ENCODE assay signal across 9 cellular contexts in genomic region chr4:85828295-85828910, GRCh38.
DNase-seq lines count a peak whose midpoint lies in the region; ATAC-seq and TF ChIP-seq lines count a peak whose summit lies in the region.
"Had no signal": no experiment of that assay in that cellular context is flagged by ENCODE, and none has a peak within 500 bp of the region (broad histone marks: within the 10 kb centered on the region; RNA-seq: fewer than 3 reads in every experiment).

No MANE protein-coding gene starts in this region.

- TSS peak; percentile 72 for BruUV-seq in Calu3 (replicated peaks; lab: Mats Ljungman, UMichigan)

- ATAC-seq in psoas muscle = peak in 3 of 4 donors; percentile 49 to 72 (median 53)
- ATAC-seq in HG03571 (IDR thresholded peaks at IDR 0.05; ENCODE audit: unreplicated experiment) = no peak

- peaks cover 15% of the 10 kb centered on the region for H3K36me3 Mint-ChIP-seq in Calu3 (ENCODE audit: insufficient read depth, unreplicated experiment)
- H3K36me3 Mint-ChIP-seq in activated CD4-positive, alpha-beta T cell treated with anti-CD3 and anti-CD28 coated beads, Interleukin-2, amount 10 ng/mL, durations not matched to agents 7 days and 5 days (ENCODE audit: low read depth) = no peaks in the 10 kb centered on the region

- intact Hi-C loops in Calu3 (cut with micrococcal nuclease; ENCODE audit: unreplicated experiment) (loop anchor here (5.0 kb wide), 1 partner anchor 79 kb away; no protein-coding TSS in a partner anchor), psoas muscle (cut with DNase I) (loop anchor here in 1 of 2 donors (10.0 kb wide), 1 partner anchor 136 kb away; no protein-coding TSS in a partner anchor)

- H3K27ac Mint-ChIP-seq in Calu3 (ENCODE audit: unreplicated experiment) = peak overlapping the region; percentile 95
- no peak overlapping the region for H3K27ac Mint-ChIP-seq in activated CD4-positive, alpha-beta T cell treated with anti-CD3 and anti-CD28 coated beads, Interleukin-2, amount 10 ng/mL, durations not matched to agents 7 days and 5 days

- CTCF ChIA-PET in Calu3 (lab: Charles Lee) = interaction anchor here (0.7 to 1.3 kb wide), 2 partner anchors 31 to 136 kb away, joined by 3 to 5 read pairs; no protein-coding TSS in a partner anchor
- CTCF ChIA-PET in activated CD4-positive, alpha-beta T cell treated with anti-CD3 and anti-CD28 coated beads, Interleukin-2, amount 10 ng/mL, durations not matched to agents 7 days and 5 days (lab: Charles Lee) = no interaction called here

- POLR2A ChIA-PET in activated CD4-positive, alpha-beta T cell treated with anti-CD3 and anti-CD28 coated beads, Interleukin-2, amount 10 ng/mL, durations not matched to agents 7 days and 5 days (lab: Charles Lee) = no interaction called here

- H3K4me3 Mint-ChIP-seq in Calu3 (ENCODE audit: low read depth, unreplicated experiment) = peak overlapping the region; percentile 76
- H3K4me3 Mint-ChIP-seq in activated CD4-positive, alpha-beta T cell treated with anti-CD3 and anti-CD28 coated beads, Interleukin-2, amount 10 ng/mL, durations not matched to agents 7 days and 5 days = no peak overlapping the region

- H3K9me3 ChIP-seq in psoas muscle = no peaks in the 10 kb centered on the region

- peaks cover 46% of the 10 kb centered on the region for H3K4me1 Mint-ChIP-seq in Calu3 (ENCODE audit: low read depth, unreplicated experiment)
- no peaks in the 10 kb centered on the region for H3K4me1 Mint-ChIP-seq in activated CD4-positive, alpha-beta T cell treated with anti-CD3 and anti-CD28 coated beads, Interleukin-2, amount 10 ng/mL, durations not matched to agents 7 days and 5 days

- DNase-seq in Calu3 (no peak), foreskin fibroblast (peak in 1 of 2 donors; percentile 44), psoas muscle (no peak), DMS 273 treated with DMSO at 0.1 percent for 48 hours (lab: John Stamatoyannopoulos, UW) (no peak)
- DNase-seq in activated CD4-positive, alpha-beta T cell treated with anti-CD3 and anti-CD28 coated beads, Interleukin-2, amount 10 ng/mL, durations not matched to agents 7 days and 5 days = no peak
- no peak for DNase-seq in activated CD4-positive, alpha-beta T cell treated with anti-CD3 and anti-CD28 coated beads, Interleukin-2, amount 50 U/mL, for 48 hours
- DNase-seq: activated CD4-positive, alpha-beta T cell treated with anti-CD3 and anti-CD28 coated beads for 48 hours had no signal

- no peaks in the 10 kb centered on the region for H3K27me3 Mint-ChIP-seq in Calu3 (ENCODE audit: unreplicated experiment)
- H3K27me3 Mint-ChIP-seq in activated CD4-positive, alpha-beta T cell treated with anti-CD3 and anti-CD28 coated beads, Interleukin-2, amount 10 ng/mL, durations not matched to agents 7 days and 5 days = no peaks in the 10 kb centered on the region

- H3K4me3 ChIP-seq in foreskin fibroblast (ENCODE audit: low read depth in 1 of 2, low read length in 2 of 2) (peak overlapping the region; percentile 20 to 33), psoas muscle (peak overlapping the region; percentile 64)

- 20 to 33% (median 24%) methylated on average over 7 of the region's 7 CpGs for WGBS in psoas muscle, 3 donors

- no peak for TF ChIP-seq CTCF in Calu3 (IDR thresholded peaks at IDR 0.05; ENCODE audit: unreplicated experiment)
- no peak for TF ChIP-seq CTCF in VCaP (conservative IDR thresholded peaks at IDR 0.05)
- TF ChIP-seq CTCF in foreskin fibroblast (IDR thresholded peaks at IDR 0.05; ENCODE audit: low read depth, low read length) = no peak
- no peak for TF ChIP-seq CTCF in psoas muscle (IDR thresholded peaks at IDR 0.05)

- peaks cover 12% of the 10 kb centered on the region for H3K4me1 ChIP-seq in psoas muscle

- H3K27me3 ChIP-seq in psoas muscle (ENCODE audit: insufficient read depth in 3 of 3, low read length in 2 of 3) = no peaks in the 10 kb centered on the region

- peak overlapping the region; percentile 86 for H3K27ac ChIP-seq in VCaP
- H3K27ac ChIP-seq in psoas muscle = peak overlapping the region; percentile 76

- H3K36me3 ChIP-seq in psoas muscle (ENCODE audit: insufficient read depth in 1 of 2, low read depth in 1 of 2) = no peaks in the 10 kb centered on the region

- no peaks in the 10 kb centered on the region for H3K9me3 Mint-ChIP-seq in Calu3 (ENCODE audit: low read depth, unreplicated experiment)
- no peaks in the 10 kb centered on the region for H3K9me3 Mint-ChIP-seq in activated CD4-positive, alpha-beta T cell treated with anti-CD3 and anti-CD28 coated beads, Interleukin-2, amount 10 ng/mL, durations not matched to agents 7 days and 5 days
